18 cellular contexts compared by ENCODE assay signal in genomic region chr16:14101415-14101814, GRCh38. TPM values are rescaled to one million over a fixed set of nuclear protein-coding genes. Genes with fewer than 3 reads are reported as not detected.
A peak's percentile ranks its signal among the peaks of the same experiment; 100 is the strongest.
DNase-seq lines count a peak whose midpoint lies in the region; ATAC-seq, FAIRE-seq and TF ChIP-seq lines count a peak whose summit lies in the region.
"Had no signal": no experiment of that assay in that cellular context is flagged by ENCODE, and none has a peak within 500 bp of the region (broad histone marks: within the 10 kb centered on the region; RNA-seq: fewer than 3 reads in every experiment).

No MANE protein-coding gene starts in this region.

- no peak overlapping the region for H3K4me3 ChIP-seq in GM12878
- H3K4me3 ChIP-seq in trophoblast cell (ENCODE audit: low read depth, low read length) = no peak overlapping the region
- H3K4me3 ChIP-seq: adrenal gland, colonic mucosa, esophagus muscularis mucosa, neural progenitor cell had no signal

- H3K36me3 ChIP-seq in GM12878 (ENCODE audit: control insufficient read depth in 2 of 2, insufficient read depth in 2 of 2, low read length in 1 of 2) = no peaks in the 10 kb centered on the region; a peak in 1 of 4 replicates
- no peaks in the 10 kb centered on the region for H3K36me3 ChIP-seq in trophoblast cell (ENCODE audit: control insufficient read depth in 1 of 2, insufficient read depth in 2 of 2, low read length in 2 of 2)
- H3K36me3 ChIP-seq: adrenal gland, colonic mucosa, esophagus muscularis mucosa, neural progenitor cell had no signal

- FAIRE-seq in GM12878 (lab: Jason Lieb, UNC) = no peak

- no peak overlapping the region for H2BK5ac ChIP-seq in trophoblast cell (ENCODE audit: low read depth, low read length, poor library complexity)

- H2AK5ac ChIP-seq in trophoblast cell (ENCODE audit: low read length) = no peak overlapping the region

- H3K23ac ChIP-seq in trophoblast cell (ENCODE audit: low read length) = no peak overlapping the region

- no peak overlapping the region for H2BK120ac ChIP-seq in trophoblast cell (ENCODE audit: insufficient read depth, low read length, poor library complexity)

- POLR2A ChIA-PET in GM12878 (lab: Charles Lee) = interaction anchor here (0.6 to 1.2 kb wide), 3 partner anchors 9 to 35 kb away, joined by 3 to 6 read pairs (median 5); no protein-coding TSS in a partner anchor

- H3K9ac ChIP-seq in GM12878 (ENCODE audit: control insufficient read depth, insufficient read depth, low read length) (no peak overlapping the region), trophoblast cell (ENCODE audit: low read length) (no peak overlapping the region)
- H3K9ac ChIP-seq: neural progenitor cell had no signal

- no peak for TF ChIP-seq CTCF in GM12878 (IDR thresholded peaks at IDR 0.05 in 2 of 3, conservative IDR thresholded peaks at IDR 0.05 in 1 of 3; ENCODE audit: control insufficient read depth in 2 of 3, extremely low read depth in 1 of 3, insufficient read depth in 1 of 3, low read depth in 3 of 3, low read length in 3 of 3)

- H3K18ac ChIP-seq in trophoblast cell (ENCODE audit: low read length) = no peak overlapping the region

- peaks cover 2% of the 10 kb centered on the region for H3K79me1 ChIP-seq in trophoblast cell (ENCODE audit: low read length)

- no peak overlapping the region for H4K91ac ChIP-seq in trophoblast cell (ENCODE audit: low read depth, low read length)

- DNase-seq in DMS53 (lab: John Stamatoyannopoulos, UW) (peak; percentile 35), DMS53 treated with DMSO at 0.1 percent for 48 hours (lab: John Stamatoyannopoulos, UW; ENCODE audit: unreplicated experiment) (no peak), GM12878 (ENCODE audit: low read depth, low spot score) (no peak), trophoblast cell (no peak), COLO829 (ENCODE audit: low spot score) (no peak), left lobe of liver (ENCODE audit: low spot score) (no peak)
- DNase-seq: 8988T; activated CD4-positive, alpha-beta T cell treated with anti-CD3 and anti-CD28 coated beads for 1 hour; activated T-cell treated with anti-CD3 and anti-CD28 coated beads, Interleukin-2, amount 50 U/mL, for 24 hours; adrenal gland; colonic mucosa; GF-D8; NCI-H510A; T-cell had no signal

- TF ChIP-seq POLR2A in GM12878 (IDR thresholded peaks at IDR 0.05; ENCODE audit: low read depth, low read length) = no peak

- RAD21 ChIA-PET in GM12878 (lab: Charles Lee; ENCODE audit: unreplicated experiment) = interaction anchor here (0.6 to 2.0 kb wide), 3 partner anchors 8 to 178 kb away, joined by 4 to 7 read pairs (median 6); no protein-coding TSS in a partner anchor

- no peak for TF ChIP-seq RAD21 in GM12878 (IDR thresholded peaks at IDR 0.05; ENCODE audit: insufficient read depth, low read depth, low read length)

- no peaks in the 10 kb centered on the region; the same call in 2 of the 3 replicates for H3K9me3 ChIP-seq in GM12878 (replicated peaks; ENCODE audit: control insufficient read depth, insufficient read depth, low read length)
- H3K9me3 ChIP-seq in trophoblast cell (ENCODE audit: insufficient read depth, low read depth, low read length) = no peaks in the 10 kb centered on the region
- H3K9me3 ChIP-seq: adrenal gland, colonic mucosa, esophagus muscularis mucosa had no signal

- intact Hi-C loops in GM12878 (cut with micrococcal nuclease; ENCODE audit: unreplicated experiment) = no loop called here

- H4K20me1 ChIP-seq in GM12878 (ENCODE audit: control insufficient read depth, insufficient read depth) = no peaks in the 10 kb centered on the region

- no peak overlapping the region for H3K27ac ChIP-seq in GM12878 (ENCODE audit: control insufficient read depth, insufficient read depth)
- H3K27ac ChIP-seq in trophoblast cell (ENCODE audit: low read depth, low read length) = no peak overlapping the region
- H3K27ac ChIP-seq: adrenal gland, colonic mucosa, neural progenitor cell had no signal

- H3K4me2 ChIP-seq in GM12878 (ENCODE audit: control insufficient read depth, insufficient read depth) = peak overlapping the region; percentile 21; the same call in 1 of the 2 replicates
- no peak overlapping the region for H3K4me2 ChIP-seq in trophoblast cell (ENCODE audit: low read length)
- H3K4me2 ChIP-seq: neural progenitor cell had no signal

- H3K4ac ChIP-seq in trophoblast cell (ENCODE audit: low read depth, low read length) = peak overlapping the region; percentile 75

- CTCF ChIA-PET in GM12878 (lab: Yijun Ruan, JAX) = interaction anchor here (0.7 to 1.6 kb wide), 4 partner anchors 9 to 182 kb away, joined by 3 to 4 read pairs (median 4); partner anchors contain the start of gene ERCC4

- in situ Hi-C loops in GM12878 (cut with MboI) = no loop called here

- H3K27me3 ChIP-seq in GM12878 (replicated peaks in 1 of 2; ENCODE audit: control insufficient read depth in 2 of 2, insufficient read depth in 2 of 2, low read length in 1 of 2) (no peaks in the 10 kb centered on the region), trophoblast cell (ENCODE audit: insufficient read depth, low read length) (no peaks in the 10 kb centered on the region)
- H3K27me3 ChIP-seq: adrenal gland, colonic mucosa, esophagus muscularis mucosa, neural progenitor cell had no signal

- no peak overlapping the region for H2BK12ac ChIP-seq in trophoblast cell (ENCODE audit: low read length)

- TF ChIP-seq EP300 in GM12878 (IDR thresholded peaks at IDR 0.05; ENCODE audit: borderline replicate concordance in 1 of 2, control insufficient read depth in 1 of 2, low read depth in 2 of 2, low read length in 2 of 2) = no peak

- ATAC-seq in HG03159 (IDR thresholded peaks at IDR 0.05; ENCODE audit: unreplicated experiment) (peak; percentile 63), GM12878 (peak; percentile 78), HG02642 (IDR thresholded peaks at IDR 0.05; ENCODE audit: poor library complexity, unreplicated experiment) (no peak), left lobe of liver (no peak)

- H4K8ac ChIP-seq in trophoblast cell (ENCODE audit: low read depth, low read length) = no peak overlapping the region

- H3K79me2 ChIP-seq in GM12878 (ENCODE audit: control insufficient read depth, insufficient read depth, low read length) (peaks cover 2% of the 10 kb centered on the region; the same call in 1 of the 2 replicates), trophoblast cell (ENCODE audit: control insufficient read depth, insufficient read depth, low read length, poor library complexity) (no peaks in the 10 kb centered on the region)

- H4K12ac ChIP-seq in trophoblast cell (ENCODE audit: low read depth, low read length) = no peak overlapping the region

- H2AFZ ChIP-seq in GM12878 (ENCODE audit: control insufficient read depth, low read depth, low read length) = no peak overlapping the region
- H2AFZ ChIP-seq in trophoblast cell (ENCODE audit: insufficient read depth, low read length, poor library complexity) = no peak overlapping the region
- H2AFZ ChIP-seq: neural progenitor cell had no signal

- SMC1A ChIA-PET in GM12878 (lab: Charles Lee; ENCODE audit: uncharacterized antibody, unreplicated experiment) = interaction anchor here (0.7 to 5.3 kb wide), 10 partner anchors 8 to 178 kb away, joined by 3 to 25 read pairs (median 4); no protein-coding TSS in a partner anchor

- BruUV-seq in GM12878 (replicated peaks; lab: Mats Ljungman, UMichigan) = no TSS peak

- H3K4me1 ChIP-seq in GM12878 (ENCODE audit: control insufficient read depth, insufficient read depth, low read length) (peaks cover 23% of the 10 kb centered on the region), trophoblast cell (ENCODE audit: control insufficient read depth in 1 of 2, insufficient read depth in 2 of 2, low read length in 2 of 2) (peaks cover 1 to 5% of the 10 kb centered on the region in 2 experiments)

- no peak overlapping the region for H3K14ac ChIP-seq in trophoblast cell (ENCODE audit: low read length)

TF ChIP-seq in GM12878, 131 proteins besides CTCF, POLR2A, EP300 and RAD21 (continues in another document):
- TF ChIP-seq FOXK2 (IDR thresholded peaks at IDR 0.05) = no peak
- peak; percentile 72; the same call in 1 of the 2 replicates for TF ChIP-seq BMI1 (IDR thresholded peaks at IDR 0.05; ENCODE audit: borderline replicate concordance)
- no peak for TF ChIP-seq GABPA (IDR thresholded peaks at IDR 0.05; ENCODE audit: low read depth)
- no peak for TF ChIP-seq KAT2A (conservative IDR thresholded peaks at IDR 0.05; ENCODE audit: control insufficient read depth, low read depth, low read length)
- TF ChIP-seq ESRRA (IDR thresholded peaks at IDR 0.05; ENCODE audit: low read length) = no peak
- TF ChIP-seq NR2C1 (IDR thresholded peaks at IDR 0.05) = no peak
- TF ChIP-seq SMC3 (IDR thresholded peaks at IDR 0.05; ENCODE audit: borderline replicate concordance, low read length) = no peak
- TF ChIP-seq PKNOX1 (IDR thresholded peaks at IDR 0.05) = peak; percentile 80
- TF ChIP-seq CHD1 (IDR thresholded peaks at IDR 0.05; ENCODE audit: low read depth, low read length) = no peak

RNA-seq across cellular contexts. Expression of gene MRTFB, which starts 30.3 kb away (rescaled TPM):
- total RNA-seq in GM12878 (2013; cell fraction: nucleolus; rRNA removed) = 58.3 and 67.0 TPM in 2 replicates
- total RNA-seq in GM12878 (2014; rRNA removed) (6.7 and 9.1 TPM in 2 replicates), GM12878 (2014; rRNA removed; fragmentation: Illumina TruSeq; extraction: Trizol) (5.9 and 7.3 TPM in 2 replicates), GM12878 (2021) (14.2 and 14.3 TPM in 2 replicates), left lobe of liver (18.5 TPM)
- 6.1 TPM for polyA plus RNA-seq in GM12878 (2011; ENCODE audit: low read depth)
- polyA plus RNA-seq in GM12878 (2011; rRNA removed) (7.2 and 8.2 TPM in 2 replicates), GM12878 (2014; fragmentation: Illumina TruSeq; extraction: Trizol) (9.4 and 10.4 TPM in 2 replicates), GM12878 (2014; fragmentation: Nextera tagmentation; extraction: Ambion mirVana) (1 to 10 TPM; 2.1 to 4.0 TPM), GM12878 (2014; rRNA removed) (6.8 and 6.9 TPM in 2 replicates), GM12878 (2016; fragmentation: Nextera tagmentation; extraction: Ambion mirVana) (1 to 10 TPM; 7.8 to 8.5 TPM)
- 7.8 and 8.2 TPM in 2 replicates for polyA plus RNA-seq in GM12878 (2011; cell fraction: cytosol; rRNA removed)
- 19.9 and 25.3 TPM in 2 replicates for polyA plus RNA-seq in GM12878 (2011; cell fraction: nucleus; rRNA removed)
- 4.0 and 4.6 TPM in 2 replicates for polyA plus RNA-seq in GM12878 (2012)
- 17.8 and 18.6 TPM in 2 replicates for polyA minus RNA-seq in GM12878 (2011; rRNA and poly(A)+ RNA removed)
- 3.5 and 7.1 TPM in 2 replicates for polyA minus RNA-seq in GM12878 (2011; cell fraction: cytosol; rRNA and poly(A)+ RNA removed)
- polyA minus RNA-seq in GM12878 (2011; cell fraction: nucleus; rRNA and poly(A)+ RNA removed) = 17.4 and 32.3 TPM in 2 replicates
- polyA plus RNA-seq in trophoblast cell (2013) = 16.1 and 17.0 TPM in 2 replicates

Comparison
In these comparisons a context has a peak if more than half of its experiments do, and no peak if none do; other contexts are left out.
1. ATAC-seq: peak in HG03159 (single experiment) and GM12878 (single experiment); none in HG02642 (single experiment) and left lobe of liver (single experiment).